ENCODE assay signal across 24 cellular contexts in genomic region chr12:130097342-130097741, GRCh38.
"Had no signal": no experiment of that assay in that cellular context is flagged by ENCODE, and none has a peak within 500 bp of the region (broad histone marks: within the 10 kb centered on the region; RNA-seq: fewer than 3 reads in every experiment).

No MANE protein-coding gene starts in this region.

- FAIRE-seq: K562, TTC549 had no signal

- H3K4me3 ChIP-seq: K562, SK-N-MC had no signal

- ATAC-seq: activated CD8-positive, alpha-beta memory T cell treated with anti-CD3 and anti-CD28 coated beads, Interleukin-2, amount 10 ng/mL, durations not matched to agents 7 days and 5 days; K562; PC-3; Right ventricle myocardium inferior; T-cell had no signal

- DNase-seq: activated B cell treated with CpG ODN at 0.5 μM for 24 hours; activated CD4-positive, alpha-beta T cell treated with anti-CD3 and anti-CD28 coated beads for 1 hour; activated CD4-positive, alpha-beta T cell treated with anti-CD3 and anti-CD28 coated beads, Interleukin-2, amount 10 ng/mL, durations not matched to agents 24 days and 14 days; activated CD4-positive, alpha-beta T cell treated with anti-CD3 and anti-CD28 coated beads, Interleukin-2, amount 50 U/mL, for 48 hours; activated CD8-positive, alpha-beta memory T cell treated with anti-CD3 and anti-CD28 coated beads, Interleukin-2, amount 10 ng/mL, durations not matched to agents 7 days and 5 days; activated effector memory CD4-positive, alpha-beta T cell treated with Interleukin-2 at 50 U/mL for 16 hours; activated naive CD4-positive, alpha-beta T cell; activated T-cell treated with anti-CD3 and anti-CD28 coated beads, Interleukin-2, amount 50 U/mL, for 24 hours; aorta; Karpas-422; NCI-H1105 treated with DMSO at 0.1 percent for 48 hours; NCI-H1436 treated with DMSO at 0.1 percent for 48 hours; NCI-H187; NCI-H2081; NCI-H510A treated with DMSO at 0.1 percent for 48 hours; NCI-H69; T-cell; T-helper 2 cell; T1000 had no signal

- H3K27ac ChIP-seq: SK-N-MC had no signal
